Comparison of ENCODE assay signal across 2 cellular contexts in the genomic region with DNA sequence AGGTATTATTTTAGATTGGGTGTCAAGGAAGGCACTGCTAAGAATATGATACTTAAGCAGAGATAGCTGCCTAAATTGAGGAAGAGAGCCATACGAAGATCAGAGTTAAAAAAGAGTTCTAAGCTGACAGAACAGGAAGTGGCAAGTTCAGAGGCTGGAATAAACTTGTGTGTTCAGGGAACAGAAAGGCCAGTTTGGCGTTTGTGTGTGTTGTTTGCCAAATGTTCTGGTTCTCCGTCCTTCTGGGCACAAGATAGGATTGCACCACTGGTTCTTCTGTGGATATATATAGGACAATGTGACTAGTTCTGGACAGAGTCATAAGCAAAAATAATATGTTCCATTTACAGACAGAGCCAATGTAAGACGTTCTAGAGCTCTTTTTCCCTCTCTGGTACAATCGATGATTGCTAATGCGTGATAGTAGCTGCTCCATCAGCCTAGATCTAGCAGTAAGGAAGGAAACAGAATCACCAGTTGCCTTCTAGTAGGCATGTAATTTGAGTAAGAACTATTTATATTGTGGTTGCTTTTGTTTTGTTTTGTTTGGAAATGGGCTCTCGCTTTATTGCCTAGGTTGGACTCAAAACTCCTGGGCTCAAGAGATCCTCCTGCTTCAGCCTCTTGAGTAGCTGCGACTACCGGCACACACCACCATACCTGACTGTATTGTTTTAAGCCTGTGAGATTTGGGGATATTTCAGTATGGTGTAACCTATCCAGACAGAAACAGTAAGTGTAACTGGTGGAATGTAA.
TF ChIP-seq lines count a peak whose summit lies in the region.

No MANE protein-coding gene starts in this region.

TF ChIP-seq in SK-N-SH, 30 proteins besides CTCF, POLR2A, EP300 and RAD21 (continued from another document):
- TF ChIP-seq, protein P1, sequence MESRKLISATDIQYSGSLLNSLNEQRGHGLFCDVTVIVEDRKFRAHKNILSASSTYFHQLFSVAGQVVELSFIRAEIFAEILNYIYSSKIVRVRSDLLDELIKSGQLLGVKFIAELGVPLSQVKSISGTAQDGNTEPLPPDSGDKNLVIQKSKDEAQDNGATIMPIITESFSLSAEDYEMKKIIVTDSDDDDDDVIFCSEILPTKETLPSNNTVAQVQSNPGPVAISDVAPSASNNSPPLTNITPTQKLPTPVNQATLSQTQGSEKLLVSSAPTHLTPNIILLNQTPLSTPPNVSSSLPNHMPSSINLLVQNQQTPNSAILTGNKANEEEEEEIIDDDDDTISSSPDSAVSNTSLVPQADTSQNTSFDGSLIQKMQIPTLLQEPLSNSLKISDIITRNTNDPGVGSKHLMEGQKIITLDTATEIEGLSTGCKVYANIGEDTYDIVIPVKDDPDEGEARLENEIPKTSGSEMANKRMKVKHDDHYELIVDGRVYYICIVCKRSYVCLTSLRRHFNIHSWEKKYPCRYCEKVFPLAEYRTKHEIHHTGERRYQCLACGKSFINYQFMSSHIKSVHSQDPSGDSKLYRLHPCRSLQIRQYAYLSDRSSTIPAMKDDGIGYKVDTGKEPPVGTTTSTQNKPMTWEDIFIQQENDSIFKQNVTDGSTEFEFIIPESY (IDR thresholded peaks at IDR 0.05; ENCODE audit: borderline replicate concordance, low read depth) = no peak
- no peak for TF ChIP-seq FOSL2 (IDR thresholded peaks at IDR 0.05; ENCODE audit: borderline replicate concordance, low read depth)

TF ChIP-seq in SK-N-SH treated with all-trans-retinoic acid at 6 μM for 48 hours, 23 proteins besides CTCF, POLR2A, EP300 and RAD21 (continued from another document):
- TF ChIP-seq POU6F1 (CRISPR knock-in tag; IDR thresholded peaks at IDR 0.05; ENCODE audit: borderline replicate concordance, low read depth) (no peak), OSR1 (CRISPR knock-in tag; IDR thresholded peaks at IDR 0.05) (no peak), BACH2 (CRISPR knock-in tag; IDR thresholded peaks at IDR 0.05; ENCODE audit: borderline replicate concordance) (no peak), CREB5 (CRISPR knock-in tag; IDR thresholded peaks at IDR 0.05; ENCODE audit: low read depth) (no peak), RARB (CRISPR knock-in tag; IDR thresholded peaks at IDR 0.05) (no peak)
- TF ChIP-seq, protein P2, sequence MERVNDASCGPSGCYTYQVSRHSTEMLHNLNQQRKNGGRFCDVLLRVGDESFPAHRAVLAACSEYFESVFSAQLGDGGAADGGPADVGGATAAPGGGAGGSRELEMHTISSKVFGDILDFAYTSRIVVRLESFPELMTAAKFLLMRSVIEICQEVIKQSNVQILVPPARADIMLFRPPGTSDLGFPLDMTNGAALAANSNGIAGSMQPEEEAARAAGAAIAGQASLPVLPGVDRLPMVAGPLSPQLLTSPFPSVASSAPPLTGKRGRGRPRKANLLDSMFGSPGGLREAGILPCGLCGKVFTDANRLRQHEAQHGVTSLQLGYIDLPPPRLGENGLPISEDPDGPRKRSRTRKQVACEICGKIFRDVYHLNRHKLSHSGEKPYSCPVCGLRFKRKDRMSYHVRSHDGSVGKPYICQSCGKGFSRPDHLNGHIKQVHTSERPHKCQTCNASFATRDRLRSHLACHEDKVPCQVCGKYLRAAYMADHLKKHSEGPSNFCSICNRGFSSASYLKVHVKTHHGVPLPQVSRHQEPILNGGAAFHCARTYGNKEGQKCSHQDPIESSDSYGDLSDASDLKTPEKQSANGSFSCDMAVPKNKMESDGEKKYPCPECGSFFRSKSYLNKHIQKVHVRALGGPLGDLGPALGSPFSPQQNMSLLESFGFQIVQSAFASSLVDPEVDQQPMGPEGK (CRISPR knock-in tag; IDR thresholded peaks at IDR 0.05; ENCODE audit: borderline replicate concordance) = no peak
